Comparison of ENCODE assay signal across 15 cellular contexts in the genomic region with DNA sequence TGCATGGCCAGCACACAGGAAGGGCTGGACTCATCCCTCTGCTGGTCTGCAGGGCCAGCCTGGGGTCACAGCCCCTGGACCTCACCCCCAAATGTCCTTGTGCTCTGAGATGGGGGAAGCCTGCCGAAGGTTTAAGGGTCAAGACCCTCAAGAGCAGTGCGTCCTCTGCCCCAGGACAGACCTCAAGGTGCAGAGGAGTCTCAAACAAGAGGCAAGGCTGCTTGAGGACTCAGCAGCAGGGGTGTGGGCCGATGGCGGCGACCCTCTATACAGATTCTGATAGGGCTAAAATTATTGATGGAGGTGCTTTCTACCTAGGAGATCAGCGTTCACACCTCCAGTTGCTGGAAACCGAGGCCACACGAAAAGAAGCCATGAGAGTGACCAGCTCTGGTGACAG.
A peak's percentile ranks its signal among the peaks of the same experiment; 100 is the strongest.
DNase-seq lines count a peak whose midpoint lies in the region; ATAC-seq and TF ChIP-seq lines count a peak whose summit lies in the region.
"Had no signal": no experiment of that assay in that cellular context is flagged by ENCODE, and none has a peak within 500 bp of the region (broad histone marks: within the 10 kb centered on the region; RNA-seq: fewer than 3 reads in every experiment).

No MANE protein-coding gene starts in this region.

- no peaks in the 10 kb centered on the region for H3K9me3 Mint-ChIP-seq in Calu3 (ENCODE audit: low read depth, unreplicated experiment)
- H3K9me3 Mint-ChIP-seq in brain: peaks cover 0 to 25% (median 19%) of the 10 kb centered on the region in 5 experiments
- H3K9me3 Mint-ChIP-seq in progenitor cell of endocrine pancreas (ENCODE audit: low read depth): peaks cover 6% of the 10 kb centered on the region

- WGBS in right cardiac atrium: 95% methylated on average over 8 of the region's 8 CpGs
- WGBS in spleen, 5 donors: 89 to 95% (median 92%) methylated on average over 8 of the region's 8 CpGs

- H3K27ac ChIP-seq in right cardiac atrium (ENCODE audit: low read length) (peak overlapping the region; percentile 58), spleen (no peak overlapping the region)

- H3K4me1 ChIP-seq in right cardiac atrium (ENCODE audit: control insufficient read depth, insufficient read depth, low read length): peaks cover 32% of the 10 kb centered on the region
- H3K4me1 ChIP-seq in spleen: peaks cover 6 to 46% (median 29%) of the 10 kb centered on the region in 6 donors

- no peak for TF ChIP-seq POLR2A in spleen (IDR thresholded peaks at IDR 0.05)

- no peaks in the 10 kb centered on the region for H3K27me3 Mint-ChIP-seq in Calu3 (ENCODE audit: unreplicated experiment)
- H3K27me3 Mint-ChIP-seq in brain: no peaks in the 10 kb centered on the region
- H3K27me3 Mint-ChIP-seq in progenitor cell of endocrine pancreas: no peaks in the 10 kb centered on the region
- H3K27me3 Mint-ChIP-seq: activated CD4-positive, alpha-beta T cell treated with anti-CD3 and anti-CD28 coated beads for 36 hours had no signal

- BruUV-seq in Calu3 (replicated peaks; lab: Mats Ljungman, UMichigan): no TSS peak

- no peak overlapping the region for H3K4me3 ChIP-seq in right cardiac atrium (ENCODE audit: low read length)
- no peak overlapping the region for H3K4me3 ChIP-seq in spleen
- H3K4me3 ChIP-seq: adrenal gland, prostate gland had no signal

- DNase-seq in Calu3: no peak
- DNase-seq in right cardiac atrium: peak in 1 of 3 donors; percentile 14
- peak; percentile 56 for DNase-seq in spleen
- no peak for DNase-seq in hypothalamus (lab: John Stamatoyannopoulos, UW)
- DNase-seq in progenitor cell of endocrine pancreas (ENCODE audit: low spot score, unreplicated experiment): no peak
- DNase-seq: activated CD4-positive, alpha-beta T cell treated with anti-CD3 and anti-CD28 coated beads for 36 hours; activated naive CD4-positive, alpha-beta T cell; activated T-cell treated with anti-CD3 and anti-CD28 coated beads, Interleukin-2, amount 50 U/mL, for 4 hours; IMR-90; NCI-H1930; T-helper 17 cell had no signal

- H3K27me3 ChIP-seq in right cardiac atrium (ENCODE audit: control insufficient read depth, insufficient read depth) (no peaks in the 10 kb centered on the region), spleen (replicated peaks in 1 of 7) (peaks cover 0 to 5% (median 0%) of the 10 kb centered on the region in 7 donors)
- H3K27me3 ChIP-seq: adrenal gland had no signal

- H3K36me3 Mint-ChIP-seq in Calu3 (ENCODE audit: insufficient read depth, unreplicated experiment) (peaks cover 23% of the 10 kb centered on the region), brain (peaks cover 60% of the 10 kb centered on the region), progenitor cell of endocrine pancreas (ENCODE audit: insufficient read depth) (peaks cover 34% of the 10 kb centered on the region)

- H3K4me1 Mint-ChIP-seq in Calu3 (ENCODE audit: low read depth, unreplicated experiment) (no peaks in the 10 kb centered on the region), brain (peaks cover 79% of the 10 kb centered on the region), progenitor cell of endocrine pancreas (ENCODE audit: low read depth) (peaks cover 37% of the 10 kb centered on the region)
- H3K4me1 Mint-ChIP-seq: activated CD4-positive, alpha-beta T cell treated with anti-CD3 and anti-CD28 coated beads for 36 hours; T-helper 17 cell had no signal

- no peaks in the 10 kb centered on the region for H3K9me3 ChIP-seq in right cardiac atrium (ENCODE audit: control insufficient read depth, low read length)
- peaks cover 0 to 3% (median 0%) of the 10 kb centered on the region in 8 donors for H3K9me3 ChIP-seq in spleen
- H3K9me3 ChIP-seq: adrenal gland, prostate gland had no signal

- CTCF ChIA-PET in Calu3 (lab: Charles Lee): no interaction called here

- peaks cover 0 to 55% (median 10%) of the 10 kb centered on the region in 6 donors for H3K36me3 ChIP-seq in spleen
- H3K36me3 ChIP-seq: prostate gland had no signal

- no peak overlapping the region for H3K4me3 Mint-ChIP-seq in Calu3 (ENCODE audit: low read depth, unreplicated experiment)
- peak overlapping the region in 1 of 5 experiments; percentile 39 for H3K4me3 Mint-ChIP-seq in brain
- H3K4me3 Mint-ChIP-seq in progenitor cell of endocrine pancreas (ENCODE audit: low read depth): no peak overlapping the region
- H3K4me3 Mint-ChIP-seq: activated CD4-positive, alpha-beta T cell treated with anti-CD3 and anti-CD28 coated beads for 36 hours; activated T-cell treated with anti-CD3 and anti-CD28 coated beads, Interleukin-2, amount 50 U/mL, for 4 hours; T-helper 17 cell had no signal

- H3K27ac Mint-ChIP-seq in Calu3 (ENCODE audit: unreplicated experiment): peak overlapping the region; percentile 46
- peak overlapping the region; percentile 38 to 95 (median 92) for H3K27ac Mint-ChIP-seq in brain
- H3K27ac Mint-ChIP-seq in progenitor cell of endocrine pancreas: no peak overlapping the region
- H3K27ac Mint-ChIP-seq: activated CD4-positive, alpha-beta T cell treated with anti-CD3 and anti-CD28 coated beads for 36 hours; T-helper 17 cell had no signal

- no peak for TF ChIP-seq CTCF in Calu3 (IDR thresholded peaks at IDR 0.05; ENCODE audit: unreplicated experiment)
- TF ChIP-seq CTCF in brain (conservative IDR thresholded peaks at IDR 0.05): no peak
- no peak for TF ChIP-seq CTCF in spleen (IDR thresholded peaks at IDR 0.05 in 8 of 11, conservative IDR thresholded peaks at IDR 0.05 in 3 of 11)
- no peak for TF ChIP-seq CTCF in progenitor cell of endocrine pancreas (IDR thresholded peaks at IDR 0.05; ENCODE audit: unreplicated experiment)

- no peak for ATAC-seq in right cardiac atrium
- no peak for ATAC-seq in GM18909 (IDR thresholded peaks at IDR 0.05; ENCODE audit: poor library complexity, unreplicated experiment)
- ATAC-seq: activated CD4-positive, alpha-beta T cell treated with anti-CD3 and anti-CD28 coated beads for 36 hours; activated T-cell treated with anti-CD3 and anti-CD28 coated beads, Interleukin-2, amount 50 U/mL, for 4 hours; T-helper 17 cell had no signal

- intact Hi-C loops in Calu3 (cut with micrococcal nuclease; ENCODE audit: unreplicated experiment): no loop called here
- intact Hi-C loops in right cardiac atrium (cut with DNase I): no loop called here
- intact Hi-C loops in spleen (cut with DNase I; ENCODE audit: low total_unique reads): no loop called here
